18 cellular contexts compared by ENCODE assay signal in genomic region chr5:37730896-37731455, GRCh38.
"Had no signal": no experiment of that assay in that cellular context is flagged by ENCODE, and none has a peak within 500 bp of the region (broad histone marks: within the 10 kb centered on the region; RNA-seq: fewer than 3 reads in every experiment).

No MANE protein-coding gene starts in this region.

- H3K27ac ChIP-seq: heart left ventricle, sigmoid colon, spleen, thoracic aorta, upper lobe of left lung had no signal

- H3K4me1 ChIP-seq: upper lobe of left lung had no signal

- DNase-seq: activated CD4-positive, alpha-beta T cell treated with anti-CD3 and anti-CD28 coated beads for 1 hour; activated CD4-positive, alpha-beta T cell treated with anti-CD3 and anti-CD28 coated beads, Interleukin-2, amount 50 U/mL, for 1 hour; activated CD8-positive, alpha-beta T cell treated with anti-CD3 and anti-CD28 coated beads, Interleukin-2, amount 10 ng/mL, durations not matched to agents 7 days and 5 days; aorta; effector CD4-positive, alpha-beta T cell; heart left ventricle; left cardiac atrium; mesenchymal stem cell; naive thymus-derived CD4-positive, alpha-beta T cell; occipital lobe; posterior cingulate gyrus; sigmoid colon; spleen; stimulated activated CD4-positive, alpha-beta T cell treated with anti-CD3 and anti-CD28 coated beads, Interleukin-4, amount 100 ng/mL, for 1 hour; stimulated activated naive CD4-positive, alpha-beta T cell; upper lobe of left lung had no signal

- H3K9me3 ChIP-seq: heart left ventricle, sigmoid colon, spleen, thoracic aorta, upper lobe of left lung had no signal

- H3K4me3 ChIP-seq: heart left ventricle, sigmoid colon, spleen, thoracic aorta, upper lobe of left lung had no signal

- ATAC-seq: activated CD8-positive, alpha-beta T cell treated with anti-CD3 and anti-CD28 coated beads, Interleukin-2, amount 10 ng/mL, durations not matched to agents 7 days and 5 days; activated naive CD4-positive, alpha-beta T cell treated with anti-CD3 and anti-CD28 coated beads, Interleukin-2, amount 50 U/mL, for 72 hours; left cardiac atrium; naive thymus-derived CD4-positive, alpha-beta T cell had no signal

- H3K27me3 ChIP-seq: heart left ventricle, sigmoid colon, spleen, upper lobe of left lung had no signal
